Comparison of ENCODE assay signal across 17 cellular contexts in the genomic region with DNA sequence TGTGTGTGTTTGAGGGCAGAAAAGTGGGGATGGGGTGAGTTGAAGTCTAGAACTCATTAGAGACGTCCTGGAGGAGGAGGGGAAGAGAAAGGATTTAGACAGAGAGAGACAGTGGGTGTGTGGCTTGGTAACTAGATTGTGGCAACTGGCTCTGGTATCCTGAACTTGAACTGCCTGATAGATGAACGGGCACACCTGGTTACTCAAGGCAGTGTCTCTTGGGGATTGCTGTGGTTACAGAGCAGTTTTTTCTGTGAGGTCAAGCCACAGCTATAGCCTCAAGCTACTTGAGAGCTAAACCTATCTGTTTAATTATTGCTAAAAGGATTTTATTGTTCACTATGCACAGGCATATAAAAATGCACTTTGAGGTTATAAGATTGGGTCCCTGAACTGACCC. TPM values are rescaled to one million over a fixed set of nuclear protein-coding genes. Genes with fewer than 3 reads are reported as not detected.
DNase-seq lines count a peak whose midpoint lies in the region; ATAC-seq, FAIRE-seq and TF ChIP-seq lines count a peak whose summit lies in the region.
"Had no signal": no experiment of that assay in that cellular context is flagged by ENCODE, and none has a peak within 500 bp of the region (broad histone marks: within the 10 kb centered on the region; RNA-seq: fewer than 3 reads in every experiment).

No MANE protein-coding gene starts in this region.

- in situ Hi-C loops in GM12878 (cut with MboI), result no loop called here

- H3K79me2 ChIP-seq in DND-41 (ENCODE audit: insufficient read depth, low read length) (no peaks in the 10 kb centered on the region), GM12878 (ENCODE audit: control insufficient read depth, insufficient read depth, low read length) (no peaks in the 10 kb centered on the region)

- peaks cover 0 to 4% (median 0%) of the 10 kb centered on the region in 3 donors for H3K9me3 Mint-ChIP-seq in T-cell
- H3K9me3 Mint-ChIP-seq: stimulated activated naive B cell treated with anti-CD40 and anti-IgM and Interleukin-4, amounts not matched to agents 10 μg/mL and 1 μg/mL and 100 μg/mL, for 72 hours had no signal

- H2AFZ ChIP-seq in DND-41 (ENCODE audit: low read depth, low read length) (no peak overlapping the region), GM12878 (ENCODE audit: control insufficient read depth, low read depth, low read length) (no peak overlapping the region)

- H3K27me3 ChIP-seq in DND-41 (ENCODE audit: insufficient read depth, low read length, poor library complexity) (peaks cover 3% of the 10 kb centered on the region), GM12878 (replicated peaks in 1 of 2; ENCODE audit: control insufficient read depth in 2 of 2, insufficient read depth in 2 of 2, low read length in 1 of 2) (no peaks in the 10 kb centered on the region)

- H3K27ac Mint-ChIP-seq in T-cell, result no peak overlapping the region
- H3K27ac Mint-ChIP-seq: stimulated activated naive B cell treated with anti-CD40 and anti-IgM and Interleukin-4, amounts not matched to agents 10 μg/mL and 1 μg/mL and 100 μg/mL, for 72 hours had no signal

- TF ChIP-seq RAD21 in GM12878 (IDR thresholded peaks at IDR 0.05; ENCODE audit: insufficient read depth, low read depth, low read length), result no peak

- H3K4me3 ChIP-seq in DND-41 (ENCODE audit: low read depth in 1 of 2, low read length in 2 of 2) (no peak overlapping the region), GM12878 (no peak overlapping the region)

- no peaks in the 10 kb centered on the region for H3K36me3 Mint-ChIP-seq in T-cell
- H3K36me3 Mint-ChIP-seq: stimulated activated naive B cell treated with anti-CD40 and anti-IgM and Interleukin-4, amounts not matched to agents 10 μg/mL and 1 μg/mL and 100 μg/mL, for 72 hours had no signal

- RAD21 ChIA-PET in GM12878 (lab: Charles Lee; ENCODE audit: unreplicated experiment), result no interaction called here

- WGBS in GM12878 (ENCODE audit: insufficient coverage, insufficient replicate concordance, low lambda C conversion rate, missing lambda C conversion rate), result 0% methylated on average over 2 of the region's 2 CpGs

- H3K36me3 ChIP-seq in DND-41 (ENCODE audit: insufficient read depth, low read length), result no peaks in the 10 kb centered on the region
- H3K36me3 ChIP-seq in GM12878 (ENCODE audit: control insufficient read depth in 2 of 2, insufficient read depth in 2 of 2, low read length in 1 of 2), result no peaks in the 10 kb centered on the region

- ATAC-seq in DND-41 (ENCODE audit: insufficient read depth, low read depth) (peak; percentile 64), GM21423 (IDR thresholded peaks at IDR 0.05; ENCODE audit: unreplicated experiment) (peak; percentile 69), HG03565 (IDR thresholded peaks at IDR 0.05; ENCODE audit: unreplicated experiment) (peak; percentile 46), GM12878 (peak; percentile 54), T-cell (replicated peaks in 1 of 4) (no peak)

- intact Hi-C loops in GM12878 (cut with micrococcal nuclease; ENCODE audit: unreplicated experiment), result no loop called here

- H3K4me2 ChIP-seq in DND-41 (ENCODE audit: insufficient read depth, low read length), result no peak overlapping the region
- H3K4me2 ChIP-seq in GM12878 (ENCODE audit: control insufficient read depth, insufficient read depth), result no peak overlapping the region

- H3K4me1 Mint-ChIP-seq in T-cell, result no peaks in the 10 kb centered on the region

- SMC1A ChIA-PET in GM12878 (lab: Charles Lee; ENCODE audit: uncharacterized antibody, unreplicated experiment), result interaction anchor here (1.2 kb wide), 1 partner anchor 13 kb away, joined by 3 read pairs; no protein-coding TSS in a partner anchor

- H3K27ac ChIP-seq in DND-41 (ENCODE audit: low read length), result no peak overlapping the region
- H3K27ac ChIP-seq in GM12878 (ENCODE audit: control insufficient read depth, insufficient read depth), result no peak overlapping the region

- H3K4me3 Mint-ChIP-seq in T-cell, result no peak overlapping the region
- H3K4me3 Mint-ChIP-seq: stimulated activated naive B cell treated with anti-CD40 and anti-IgM and Interleukin-4, amounts not matched to agents 10 μg/mL and 1 μg/mL and 100 μg/mL, for 72 hours had no signal

- BruUV-seq in GM12878 (replicated peaks; lab: Mats Ljungman, UMichigan), result no TSS peak

- peak; percentile 28 for DNase-seq in DND-41
- peak; percentile 7 for DNase-seq in GM12878 (ENCODE audit: low read depth, low spot score)
- DNase-seq in T-cell, result no peak
- no peak for DNase-seq in NCI-H1092 treated with DMSO at 0.1 percent for 48 hours (lab: John Stamatoyannopoulos, UW)
- DNase-seq in D721Med (ENCODE audit: insufficient read length, low spot score), result no peak
- DNase-seq in NCI-H2107 treated with DMSO at 0.1 percent for 48 hours (lab: John Stamatoyannopoulos, UW; ENCODE audit: unreplicated experiment), result no peak
- DNase-seq: activated CD4-positive, alpha-beta T cell treated with anti-CD3 and anti-CD28 coated beads for 1 hour; activated T-cell treated with anti-CD3 and anti-CD28 coated beads, Interleukin-2, amount 50 U/mL, for 1 hour; hippocampal formation; NCI-H146; stimulated activated naive B cell treated with anti-CD40 and anti-IgM and Interleukin-4, amounts not matched to agents 10 μg/mL and 1 μg/mL and 100 μg/mL, for 72 hours; trophoblast cell had no signal

- POLR2A ChIA-PET in GM12878 (lab: Charles Lee) (no interaction called here), T-cell (lab: Charles Lee) (no interaction called here)

- H3K9ac ChIP-seq in DND-41 (ENCODE audit: low read depth, low read length) (no peak overlapping the region), GM12878 (ENCODE audit: control insufficient read depth, insufficient read depth, low read length) (no peak overlapping the region)

- H3K27me3 Mint-ChIP-seq in T-cell, result peaks cover 2 to 19% of the 10 kb centered on the region in 2 donors

- no peak for TF ChIP-seq POLR2A in GM12878 (IDR thresholded peaks at IDR 0.05; ENCODE audit: low read depth, low read length)

- no peak for TF ChIP-seq CTCF in DND-41 (IDR thresholded peaks at IDR 0.05; ENCODE audit: borderline replicate concordance, extremely low read depth, low read length, poor library complexity, severe bottlenecking)
- no peak for TF ChIP-seq CTCF in GM12878 (IDR thresholded peaks at IDR 0.05 in 2 of 3, conservative IDR thresholded peaks at IDR 0.05 in 1 of 3; ENCODE audit: control insufficient read depth in 2 of 3, extremely low read depth in 1 of 3, insufficient read depth in 1 of 3, low read depth in 3 of 3, low read length in 3 of 3)
- no peak for TF ChIP-seq CTCF in D721Med (IDR thresholded peaks at IDR 0.05; ENCODE audit: insufficient read depth, missing control alignments)

- no peaks in the 10 kb centered on the region for H3K4me1 ChIP-seq in DND-41 (ENCODE audit: insufficient read depth, low read length)
- no peaks in the 10 kb centered on the region for H3K4me1 ChIP-seq in GM12878 (ENCODE audit: control insufficient read depth, insufficient read depth, low read length)

- no peak for TF ChIP-seq EP300 in GM12878 (IDR thresholded peaks at IDR 0.05; ENCODE audit: borderline replicate concordance in 1 of 2, control insufficient read depth in 1 of 2, low read depth in 2 of 2, low read length in 2 of 2)

- no peak for FAIRE-seq in GM12878 (lab: Jason Lieb, UNC)
- FAIRE-seq in D721Med (lab: Jason Lieb, UNC), result no peak

- H3K9me3 ChIP-seq in DND-41 (ENCODE audit: insufficient read depth, low read length, severe bottlenecking), result no peaks in the 10 kb centered on the region
- H3K9me3 ChIP-seq in GM12878 (replicated peaks; ENCODE audit: control insufficient read depth, insufficient read depth, low read length), result no peaks in the 10 kb centered on the region

- CTCF ChIA-PET in GM12878 (lab: Yijun Ruan, JAX), result interaction anchor here (1.4 kb wide), 1 partner anchor 38 kb away, joined by 4 read pairs; no protein-coding TSS in a partner anchor
- CTCF ChIA-PET in T-cell (lab: Charles Lee), result interaction anchor here in 1 of 2 donors (0.6 kb wide), 1 partner anchor 191 kb away, joined by 5 read pairs; no protein-coding TSS in a partner anchor

- H4K20me1 ChIP-seq in DND-41 (ENCODE audit: insufficient read depth, low read length) (no peaks in the 10 kb centered on the region), GM12878 (ENCODE audit: control insufficient read depth, insufficient read depth) (no peaks in the 10 kb centered on the region)

TF ChIP-seq in GM12878, 131 proteins besides CTCF, POLR2A, EP300 and RAD21 (continues in another document):
- TF ChIP-seq ASH2L (IDR thresholded peaks at IDR 0.05; ENCODE audit: borderline replicate concordance, low read depth) (no peak), PAX5 (IDR thresholded peaks at IDR 0.05; ENCODE audit: borderline replicate concordance, low read depth, low read length) (no peak), MEF2B (IDR thresholded peaks at IDR 0.05; ENCODE audit: partially characterized antibody, poor library complexity, severe bottlenecking) (peak; percentile 53), NR2F1 (conservative IDR thresholded peaks at IDR 0.05) (peak; percentile 43; the same call in 1 of the 2 replicates), ZNF274 (IDR thresholded peaks at IDR 0.05; ENCODE audit: insufficient read depth, insufficient read length) (no peak), GATAD2B (conservative IDR thresholded peaks at IDR 0.05; ENCODE audit: low read depth) (no peak), POLR2AphosphoS2 (IDR thresholded peaks at IDR 0.05; ENCODE audit: low read depth, low read length) (no peak), JUNB (IDR thresholded peaks at IDR 0.05) (no peak)

RNA-seq across cellular contexts. Expression of gene MYH2, which starts 29.8 kb away (rescaled TPM):
- total RNA-seq in GM12878 (2013; cell fraction: nucleolus; rRNA removed), result not detected in 2 replicates
- total RNA-seq in GM12878 (2014; rRNA removed) (not detected in 2 replicates), GM12878 (2014; rRNA removed; fragmentation: Illumina TruSeq; extraction: Trizol) (not detected in 2 replicates), GM12878 (2021) (not detected in 2 replicates), T-cell (not detected)
- polyA plus RNA-seq in GM12878 (2011; ENCODE audit: low read depth), result not detected
- polyA plus RNA-seq in GM12878 (2011; rRNA removed) (not detected in 2 replicates), GM12878 (2014; fragmentation: Illumina TruSeq; extraction: Trizol) (not detected in 2 replicates), GM12878 (2014; fragmentation: Nextera tagmentation; extraction: Ambion mirVana) (not detected), GM12878 (2014; rRNA removed) (not detected in 2 replicates), GM12878 (2016; fragmentation: Nextera tagmentation; extraction: Ambion mirVana) (not detected)
- not detected in 2 replicates for polyA plus RNA-seq in GM12878 (2011; cell fraction: cytosol; rRNA removed)
- not detected in 2 replicates for polyA plus RNA-seq in GM12878 (2011; cell fraction: nucleus; rRNA removed)
- polyA plus RNA-seq in GM12878 (2012), result not detected in 2 replicates
- polyA minus RNA-seq in GM12878 (2011; rRNA and poly(A)+ RNA removed), result not detected in 2 replicates
- polyA minus RNA-seq in GM12878 (2011; cell fraction: cytosol; rRNA and poly(A)+ RNA removed), result not detected in 2 replicates
- polyA minus RNA-seq in GM12878 (2011; cell fraction: nucleus; rRNA and poly(A)+ RNA removed), result not detected in 2 replicates
- total RNA-seq: NCI-H460; osteocyte; T-helper 1 cell treated with Interleukin-12 subunit alpha and Interleukin-12 subunit beta and Interleukin-4 antibody, amounts not matched to agents 30 ng/mL and 1 ng/mL, for 36 hours had no signal

Comparison
In these comparisons a context has a peak if more than half of its experiments do, and no peak if none do; other contexts are left out.
1. ATAC-seq: peak in DND-41 (single experiment), GM21423 (single experiment), HG03565 (single experiment) and GM12878 (single experiment); none in T-cell (0 of 4).
2. DNase-seq: peak in DND-41 (single experiment) and GM12878 (single experiment); none in T-cell (0 of 34), NCI-H1092 treated with DMSO at 0.1 percent for 48 hours (single experiment), D721Med (single experiment) and NCI-H2107 treated with DMSO at 0.1 percent for 48 hours (single experiment).